In the genomic region with DNA sequence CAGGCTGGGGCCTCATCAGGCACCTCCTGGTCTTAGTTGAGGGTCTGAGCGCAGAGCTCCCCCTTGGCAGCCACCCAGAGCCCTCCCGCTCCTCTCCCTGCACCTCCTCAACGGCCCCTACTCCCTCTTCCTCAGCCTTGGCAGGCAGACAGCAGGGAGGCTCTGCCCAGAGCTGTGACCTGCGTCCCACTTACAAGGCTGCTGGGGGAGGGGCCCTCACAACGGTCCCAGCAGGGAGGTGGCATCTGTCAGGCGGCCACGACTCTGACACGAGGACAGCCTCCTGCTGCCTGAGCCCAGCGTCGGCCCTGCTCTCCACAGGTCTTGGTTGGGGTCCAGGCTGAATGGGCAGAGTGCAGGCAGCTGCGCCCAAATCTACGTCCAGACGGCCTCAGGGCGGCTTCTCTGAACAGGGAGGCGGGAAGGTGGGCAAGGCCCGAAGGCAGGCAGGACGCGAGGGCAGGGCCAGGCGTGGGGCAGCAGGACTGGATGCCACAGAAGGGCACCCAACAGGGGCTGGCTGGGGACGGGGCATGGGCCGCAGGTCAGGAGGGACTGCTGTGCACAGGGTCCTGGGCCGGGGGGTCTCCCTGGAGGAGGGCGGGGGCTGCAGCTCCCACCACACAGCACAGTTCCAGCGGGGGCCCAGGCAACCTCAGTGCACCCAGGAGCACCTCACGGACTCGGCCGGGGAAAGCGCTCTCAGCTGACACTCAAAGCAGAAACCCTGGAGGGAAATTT, we compare ENCODE assay signal across 9 cellular contexts. TPM values are rescaled to one million over a fixed set of nuclear protein-coding genes. Genes with fewer than 3 reads are reported as not detected.
DNase-seq lines count a peak whose midpoint lies in the region; ATAC-seq and TF ChIP-seq lines count a peak whose summit lies in the region.
"Had no signal": no experiment of that assay in that cellular context is flagged by ENCODE, and none has a peak within 500 bp of the region (broad histone marks: within the 10 kb centered on the region; RNA-seq: fewer than 3 reads in every experiment).

No MANE protein-coding gene starts in this region.

- no peak for TF ChIP-seq CTCF in gastrocnemius medialis (IDR thresholded peaks at IDR 0.05 in 4 of 5, conservative IDR thresholded peaks at IDR 0.05 in 1 of 5)

- H3K27ac ChIP-seq in gastrocnemius medialis = no peak overlapping the region

- intact Hi-C loops in gastrocnemius medialis (cut with DNase I; ENCODE audit: low total_unique reads) = no loop called here

- no peak for TF ChIP-seq POLR2A in gastrocnemius medialis (IDR thresholded peaks at IDR 0.05)

- in situ Hi-C loops in gastrocnemius medialis (cut with MboI; ENCODE audit: low sequenced_read_pairs in 4 of 4) = no loop called here
- in situ Hi-C loops in ACHN (cut with HindIII; ENCODE audit: low pct_ligation_motif_present, low pct_unique_long_range_greater_than_20kb, low sequenced_read_pairs) = no loop called here

- DNase-seq in NCI-H1105 (lab: John Stamatoyannopoulos, UW) (peak; percentile 4), amygdala (lab: John Stamatoyannopoulos, UW) (peak in 38 of 56 donors; percentile 35 to 87 (median 58)), inferior parietal cortex (ENCODE audit: extremely low spot score) (peak; percentile 13), gastrocnemius medialis (peak; percentile 23 to 47), ACHN (no peak)
- DNase-seq: cortex of kidney, kidney glomerular epithelial cell had no signal

- H3K27me3 ChIP-seq in gastrocnemius medialis = no peaks in the 10 kb centered on the region

- peaks cover 10 to 12% of the 10 kb centered on the region in 2 donors for H3K4me1 ChIP-seq in gastrocnemius medialis

- H3K36me3 ChIP-seq in gastrocnemius medialis = no peaks in the 10 kb centered on the region

- no peaks in the 10 kb centered on the region for H3K9me3 ChIP-seq in gastrocnemius medialis

- peak; percentile 53 to 65 for ATAC-seq in gastrocnemius medialis
- no peak for ATAC-seq in GM21825 (IDR thresholded peaks at IDR 0.05; ENCODE audit: unreplicated experiment)
- ATAC-seq in GM21576 (IDR thresholded peaks at IDR 0.05; ENCODE audit: unreplicated experiment) = no peak

- no peak overlapping the region for H3K4me3 ChIP-seq in gastrocnemius medialis

RNA-seq across cellular contexts. Expression of a gene that starts 7.5 kb away (rescaled TPM):
- total RNA-seq in gastrocnemius medialis = 1 to 10 TPM; 1.8 to 9.6 (median 2.1) TPM

Comparison
In these comparisons a context has a peak if more than half of its experiments do, and no peak if none do; other contexts are left out.
1. ATAC-seq: peak in gastrocnemius medialis (2 of 2); none in GM21825 (single experiment) and GM21576 (single experiment).